Comparison of ENCODE assay signal across 14 cellular contexts in the genomic region with DNA sequence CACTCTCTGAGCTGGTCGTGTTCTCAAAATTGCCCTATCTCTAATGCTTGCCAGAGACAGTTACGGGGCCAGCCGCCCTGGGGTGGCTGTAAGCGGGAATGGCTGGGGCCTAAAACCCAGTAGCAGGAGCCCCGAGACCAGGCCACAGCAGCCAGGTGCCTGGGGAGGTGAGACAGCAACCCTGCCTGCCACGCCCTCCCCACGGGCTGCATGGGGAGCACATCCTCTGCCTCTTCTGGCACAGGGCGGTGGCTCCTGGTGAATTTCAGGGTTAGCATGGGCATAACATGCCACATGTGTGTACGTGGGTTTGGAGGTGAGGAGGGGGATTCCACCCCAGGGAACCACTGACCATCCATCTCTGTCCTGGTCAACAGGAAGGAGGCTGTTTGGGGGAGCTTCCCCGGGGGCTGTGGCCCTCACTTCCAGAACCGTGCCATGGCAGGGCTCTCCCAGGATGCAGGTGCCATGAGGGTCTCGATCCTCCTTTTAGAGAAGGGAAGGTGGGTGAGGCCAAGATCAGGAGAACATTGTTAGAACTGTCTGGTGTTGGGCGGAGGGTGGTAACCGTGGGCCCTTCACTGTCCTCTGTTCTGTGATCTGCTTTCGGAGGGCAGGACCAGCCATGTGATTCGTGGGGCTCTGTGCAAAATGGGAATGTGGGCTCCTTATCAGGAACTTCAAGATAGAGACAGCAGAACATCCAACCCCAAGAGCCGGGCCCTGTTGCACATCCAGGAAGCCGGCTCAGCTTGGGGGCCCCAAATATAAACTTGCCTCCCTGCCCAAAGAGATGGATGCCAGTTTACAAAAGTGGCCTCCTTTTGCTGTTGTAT.
"Had no signal": no experiment of that assay in that cellular context is flagged by ENCODE, and none has a peak within 500 bp of the region (broad histone marks: within the 10 kb centered on the region; RNA-seq: fewer than 3 reads in every experiment).

No MANE protein-coding gene starts in this region.

- DNase-seq: activated CD4-positive, alpha-beta T cell treated with anti-CD3 and anti-CD28 coated beads, Interleukin-2, amount 10 ng/mL, durations not matched to agents 7 days and 5 days; activated naive CD4-positive, alpha-beta T cell treated with anti-CD3 and anti-CD28 coated beads for 36 hours; left cardiac atrium; nephron progenitor cell; stimulated activated CD4-positive, alpha-beta T cell treated with anti-CD3 and anti-CD28 coated beads, Interleukin-4, amount 100 ng/mL, for 4 hours; stimulated activated naive CD8-positive, alpha-beta T cell treated with anti-CD3 and anti-CD28 coated beads, Interleukin-15, amount 100 ng/mL, for 72 hours; thyroid gland; uterus had no signal

- H3K27ac Mint-ChIP-seq: activated CD4-positive, alpha-beta T cell treated with anti-CD3 and anti-CD28 coated beads, Interleukin-2, amount 10 ng/mL, durations not matched to agents 7 days and 5 days; activated naive CD4-positive, alpha-beta T cell treated with anti-CD3 and anti-CD28 coated beads for 36 hours; memory B cell; nephron progenitor cell; T-helper 1 cell treated with Interleukin-12 subunit alpha and Interleukin-12 subunit beta and Interleukin-4 antibody, amounts not matched to agents 30 μg/mL and 1 μg/mL, for 36 hours; WTC11 had no signal

- FAIRE-seq: pancreas had no signal

- ATAC-seq: esophagus mucosa; left cardiac atrium; pancreas; stimulated activated naive CD8-positive, alpha-beta T cell treated with anti-CD3 and anti-CD28 coated beads, Interleukin-15, amount 100 ng/mL, for 72 hours; WTC11 had no signal

- H3K36me3 ChIP-seq: pancreas, thyroid gland, uterus had no signal

- H3K4me3 ChIP-seq: pancreas, thyroid gland, uterus had no signal

- H3K4me1 ChIP-seq: pancreas, thyroid gland, uterus had no signal

- H3K4me3 Mint-ChIP-seq: activated CD4-positive, alpha-beta T cell treated with anti-CD3 and anti-CD28 coated beads, Interleukin-2, amount 10 ng/mL, durations not matched to agents 7 days and 5 days; activated naive CD4-positive, alpha-beta T cell treated with anti-CD3 and anti-CD28 coated beads for 36 hours; central memory CD8-positive, alpha-beta T cell; memory B cell; nephron progenitor cell; stimulated activated naive CD8-positive, alpha-beta T cell treated with anti-CD3 and anti-CD28 coated beads, Interleukin-15, amount 100 ng/mL, for 72 hours; T-helper 1 cell treated with Interleukin-12 subunit alpha and Interleukin-12 subunit beta and Interleukin-4 antibody, amounts not matched to agents 30 μg/mL and 1 μg/mL, for 36 hours; WTC11 had no signal

- H3K4me1 Mint-ChIP-seq: memory B cell, nephron progenitor cell, WTC11 had no signal

- H3K9me3 Mint-ChIP-seq: activated naive CD4-positive, alpha-beta T cell treated with anti-CD3 and anti-CD28 coated beads for 36 hours; central memory CD8-positive, alpha-beta T cell; memory B cell; nephron progenitor cell; stimulated activated naive CD8-positive, alpha-beta T cell treated with anti-CD3 and anti-CD28 coated beads, Interleukin-15, amount 100 ng/mL, for 72 hours; T-helper 1 cell treated with Interleukin-12 subunit alpha and Interleukin-12 subunit beta and Interleukin-4 antibody, amounts not matched to agents 30 μg/mL and 1 μg/mL, for 36 hours; WTC11 had no signal

- H3K27me3 ChIP-seq: pancreas, thyroid gland, uterus had no signal

- H3K27ac ChIP-seq: pancreas, thyroid gland, uterus had no signal

- H3K9me3 ChIP-seq: pancreas, thyroid gland, uterus had no signal

- H3K27me3 Mint-ChIP-seq: activated CD4-positive, alpha-beta T cell treated with anti-CD3 and anti-CD28 coated beads, Interleukin-2, amount 10 ng/mL, durations not matched to agents 7 days and 5 days had no signal

- H3K36me3 Mint-ChIP-seq: memory B cell, WTC11 had no signal
